Comparison of ENCODE assay signal across 8 cellular contexts in the genomic region with DNA sequence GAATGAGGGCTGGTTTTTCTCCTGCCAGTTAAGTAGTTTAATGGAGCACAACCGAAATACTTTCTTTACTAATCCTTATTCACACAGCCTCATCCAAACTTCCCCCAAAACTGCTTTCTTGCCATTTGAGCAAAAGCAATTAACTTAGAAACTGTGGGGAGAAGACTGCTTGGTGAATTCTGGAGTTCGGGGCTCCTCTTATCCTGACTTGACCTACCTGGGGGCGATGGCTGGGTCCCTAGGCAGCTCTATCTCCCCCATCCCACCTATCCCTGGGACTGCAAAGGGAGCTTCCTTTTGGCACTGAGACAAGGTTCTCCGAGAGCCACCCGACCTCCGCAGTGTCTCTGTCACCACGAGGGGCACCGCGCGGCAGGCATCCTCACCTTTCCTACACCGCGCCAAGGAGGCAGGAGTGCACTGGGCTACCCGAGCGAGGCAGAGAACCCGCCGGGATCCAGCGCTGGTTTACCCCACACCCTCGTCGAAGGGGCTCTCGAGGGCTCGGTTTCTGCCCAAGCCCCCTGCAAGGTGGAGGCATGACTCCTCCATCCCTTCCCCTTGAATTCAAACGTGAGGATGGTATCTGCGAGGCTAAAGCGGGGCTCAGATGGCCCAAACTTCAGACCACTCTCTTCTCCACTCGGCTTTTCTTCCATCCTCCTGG. TPM values are rescaled to one million over a fixed set of nuclear protein-coding genes. Genes with fewer than 3 reads are reported as not detected.
DNase-seq lines count a peak whose midpoint lies in the region; ATAC-seq and TF ChIP-seq lines count a peak whose summit lies in the region.

No MANE protein-coding gene starts in this region.

- no peaks in the 10 kb centered on the region for H3K9me3 ChIP-seq in hepatocyte (ENCODE audit: low read depth)

- H3K27me3 Mint-ChIP-seq in activated naive CD8-positive, alpha-beta T cell: no peaks in the 10 kb centered on the region

- H3K27me3 ChIP-seq in hepatocyte: no peaks in the 10 kb centered on the region

- H3K27ac ChIP-seq in RWPE1 (peak overlapping the region; percentile 90), hepatocyte (peak overlapping the region; percentile 95)

- H4K20me1 ChIP-seq in hepatocyte (ENCODE audit: insufficient read depth, poor library complexity, severe bottlenecking): peaks cover 9% of the 10 kb centered on the region

- CTCF ChIA-PET in RWPE1 (lab: Yijun Ruan, JAX): interaction anchor here (0.6 to 1.2 kb wide), 3 partner anchors 22 to 1181 kb away, joined by 3 read pairs; no protein-coding TSS in a partner anchor

- peaks cover 85% of the 10 kb centered on the region for H3K79me2 ChIP-seq in hepatocyte

- H3K4me1 Mint-ChIP-seq in activated naive CD8-positive, alpha-beta T cell (ENCODE audit: low read depth): peaks cover 37% of the 10 kb centered on the region

- peak overlapping the region; percentile 55 for H2AFZ ChIP-seq in hepatocyte

- no peaks in the 10 kb centered on the region for H3K36me3 ChIP-seq in hepatocyte (replicated peaks; ENCODE audit: insufficient read depth, low read depth)

- H3K4me1 ChIP-seq in hepatocyte (ENCODE audit: insufficient read depth): peaks cover 17% of the 10 kb centered on the region

- no peaks in the 10 kb centered on the region for H3K9me2 ChIP-seq in hepatocyte (replicated peaks; ENCODE audit: insufficient read depth)

- no peaks in the 10 kb centered on the region for H3K9me3 Mint-ChIP-seq in activated naive CD8-positive, alpha-beta T cell (ENCODE audit: low read depth)

- peak; percentile 57 for DNase-seq in ELR (ENCODE audit: low read depth)
- DNase-seq in RWPE1 (ENCODE audit: low spot score): no peak
- DNase-seq in hepatocyte (ENCODE audit: low spot score): peak; percentile 68
- DNase-seq in skeletal muscle cell (ENCODE audit: low read depth): no peak

- POLR2A ChIA-PET in RWPE1 (lab: Yijun Ruan, JAX; ENCODE audit: low non-redundant PET): interaction anchor here (0.6 kb wide), 1 partner anchor 428 kb away, joined by 3 read pairs; no protein-coding TSS in a partner anchor

- peak; percentile 17 for ATAC-seq in HG02840 (IDR thresholded peaks at IDR 0.05; ENCODE audit: low FRiP score, unreplicated experiment)
- ATAC-seq in GM19467 (IDR thresholded peaks at IDR 0.05; ENCODE audit: unreplicated experiment): no peak
- no peak for ATAC-seq in GM19351 (IDR thresholded peaks at IDR 0.05; ENCODE audit: unreplicated experiment)

- TF ChIP-seq CTCF in RWPE1 (conservative IDR thresholded peaks at IDR 0.05; ENCODE audit: low read depth): no peak
- TF ChIP-seq CTCF in hepatocyte (IDR thresholded peaks at IDR 0.05; ENCODE audit: poor library complexity): no peak

- peak overlapping the region; percentile 97 for H3K4me3 Mint-ChIP-seq in activated naive CD8-positive, alpha-beta T cell

- H3K4me2 ChIP-seq in hepatocyte: peak overlapping the region; percentile 89

- H3K4me3 ChIP-seq in hepatocyte (peak overlapping the region; percentile 55), skeletal muscle cell (ENCODE audit: low read depth, low read length) (peak overlapping the region; percentile 97)

- WGBS in hepatocyte (ENCODE audit: low lambda C conversion rate, missing lambda C conversion rate): 2% methylated on average over 25 of the region's 25 CpGs

- peaks cover 17% of the 10 kb centered on the region for H3K36me3 Mint-ChIP-seq in activated naive CD8-positive, alpha-beta T cell

- H3K27ac Mint-ChIP-seq in activated naive CD8-positive, alpha-beta T cell: peak overlapping the region; percentile 98

RNA-seq across cellular contexts. Expression of gene DESI1, which starts 0.7 kb away (rescaled TPM):
- total RNA-seq in hepatocyte: 29.0 and 32.1 TPM in 2 replicates
- 31.2 and 32.5 TPM in 2 replicates for polyA plus RNA-seq in hepatocyte

RNA-seq across cellular contexts. Expression of gene XRCC6, which starts 1.0 kb away (rescaled TPM):
- 273 and 276 TPM in 2 replicates for total RNA-seq in hepatocyte
- 242 and 260 TPM in 2 replicates for polyA plus RNA-seq in hepatocyte

RNA-seq across cellular contexts. Expression of gene PMM1, which starts 30.5 kb away (rescaled TPM):
- total RNA-seq in hepatocyte: 36.5 and 42.3 TPM in 2 replicates
- polyA plus RNA-seq in hepatocyte: 66.1 and 68.7 TPM in 2 replicates

RNA-seq across cellular contexts. Expression of gene CSDC2, which starts 59.3 kb away (rescaled TPM):
- total RNA-seq in hepatocyte: 1.7 and 2.7 TPM in 2 replicates
- polyA plus RNA-seq in hepatocyte: 5.0 and 5.4 TPM in 2 replicates

Comparison
In these comparisons a context has a peak if more than half of its experiments do, and no peak if none do; other contexts are left out.
1. DNase-seq: peak in ELR (single experiment) and hepatocyte (single experiment); none in RWPE1 (single experiment) and skeletal muscle cell (single experiment).